Comparison of ENCODE assay signal across 9 cellular contexts in genomic region chr1:110674337-110675059, GRCh38. TPM values are rescaled to one million over a fixed set of nuclear protein-coding genes. Genes with fewer than 3 reads are reported as not detected.
A peak's percentile ranks its signal among the peaks of the same experiment; 100 is the strongest.
DNase-seq lines count a peak whose midpoint lies in the region; ATAC-seq and TF ChIP-seq lines count a peak whose summit lies in the region.
"Had no signal": no experiment of that assay in that cellular context is flagged by ENCODE, and none has a peak within 500 bp of the region (broad histone marks: within the 10 kb centered on the region; RNA-seq: fewer than 3 reads in every experiment).

TSS of gene KCNA3 (minus strand) at chr1:110674940. CDS start at chr1:110674809, 131 bp downstream.

- in situ Hi-C loops in GM13976 (cut with MboI; ENCODE audit: low sequenced_read_pairs, unreplicated experiment): no loop called here

- no peak within 1 kb of the TSS for H3K4me2 ChIP-seq in PC-3 (ENCODE audit: low read length)

- no peaks in the 10 kb centered on the region for H3K79me2 ChIP-seq in PC-3 (ENCODE audit: low read length)

- H3K27me3 Mint-ChIP-seq in activated CD4-positive, alpha-beta memory T cell treated with anti-CD3 and anti-CD28 coated beads for 36 hours: no peaks in the 10 kb centered on the region
- no peaks in the 10 kb centered on the region for H3K27me3 Mint-ChIP-seq in effector memory CD8-positive, alpha-beta T cell
- H3K27me3 Mint-ChIP-seq in nephron (ENCODE audit: low read depth): peaks cover 84% of the 10 kb centered on the region

- H3K4me1 Mint-ChIP-seq in activated CD4-positive, alpha-beta memory T cell treated with anti-CD3 and anti-CD28 coated beads for 36 hours (ENCODE audit: low read depth): peaks cover 29% of the 10 kb centered on the region
- H3K4me1 Mint-ChIP-seq in effector memory CD8-positive, alpha-beta T cell (ENCODE audit: low read depth in 2 of 2): peaks cover 29 to 49% of the 10 kb centered on the region in 2 donors
- H3K4me1 Mint-ChIP-seq in nephron: no peaks in the 10 kb centered on the region

- TF ChIP-seq CTCF in GM13976 (IDR thresholded peaks at IDR 0.05; ENCODE audit: borderline replicate concordance, control extremely low read depth, extremely low read depth, insufficient read depth, missing control alignments): no peak
- peak in 1 of 3 experiments; percentile 8 for TF ChIP-seq CTCF in nephron (IDR thresholded peaks at IDR 0.05; ENCODE audit: unreplicated experiment in 3 of 3)
- TF ChIP-seq CTCF in PC-3 (conservative IDR thresholded peaks at IDR 0.05; ENCODE audit: low read depth, low read length): no peak

- POLR2A ChIA-PET in activated CD4-positive, alpha-beta memory T cell treated with anti-CD3 and anti-CD28 coated beads for 36 hours (lab: Charles Lee): interaction anchor here (1.0 to 7.7 kb wide), 6 partner anchors 12 to 200 kb away, joined by 4 to 92 read pairs (median 18); partner anchors contain the start of gene CD53
- POLR2A ChIA-PET in PC-3 (lab: Charles Lee; ENCODE audit: unreplicated experiment): no interaction called here

- peaks cover 40% of the 10 kb centered on the region for H3K36me3 Mint-ChIP-seq in activated CD4-positive, alpha-beta memory T cell treated with anti-CD3 and anti-CD28 coated beads for 36 hours
- H3K36me3 Mint-ChIP-seq in effector memory CD8-positive, alpha-beta T cell (ENCODE audit: insufficient read depth): peaks cover 63% of the 10 kb centered on the region
- peaks cover 3% of the 10 kb centered on the region for H3K36me3 Mint-ChIP-seq in nephron (ENCODE audit: low read depth)

- H3K9me3 ChIP-seq in PC-3 (ENCODE audit: low read length): no peaks in the 10 kb centered on the region

- no peaks in the 10 kb centered on the region for H4K20me1 ChIP-seq in PC-3 (ENCODE audit: low read length)

- H3K4me3 ChIP-seq in PC-3 (ENCODE audit: low read length): no peak within 1 kb of the TSS

- ATAC-seq in effector memory CD8-positive, alpha-beta T cell (replicated peaks): peak; percentile 54
- peak; percentile 42 for ATAC-seq in stimulated activated naive CD8-positive, alpha-beta T cell treated with anti-CD3 and anti-CD28 coated beads, Interleukin-15, Interleukin-2, amounts not matched to agents 100 U/mL and 50 U/mL, for 24 hours
- ATAC-seq in HG02840 (IDR thresholded peaks at IDR 0.05; ENCODE audit: low FRiP score, unreplicated experiment): no peak
- no peak for ATAC-seq in PC-3
- ATAC-seq: Panc1 had no signal

- H3K9ac ChIP-seq in PC-3 (ENCODE audit: low read length): no peak within 1 kb of the TSS

- H2AFZ ChIP-seq in PC-3 (ENCODE audit: low read length): no peak within 1 kb of the TSS

- DNase-seq in GM13976 (ENCODE audit: low spot score) (peak; percentile 67), NCI-H1092 (lab: John Stamatoyannopoulos, UW) (peak; percentile 59), PC-3 (no peak)
- DNase-seq in activated CD4-positive, alpha-beta memory T cell treated with anti-CD3 and anti-CD28 coated beads for 36 hours: peak; percentile 72
- peak; percentile 74 to 79 (median 78) for DNase-seq in effector memory CD8-positive, alpha-beta T cell
- peak; percentile 69 for DNase-seq in stimulated activated naive CD8-positive, alpha-beta T cell treated with anti-CD3 and anti-CD28 coated beads, Interleukin-15, Interleukin-2, amounts not matched to agents 100 U/mL and 50 U/mL, for 24 hours

- H3K27ac ChIP-seq in PC-3 (ENCODE audit: low read length): no peak within 1 kb of the TSS

- H3K4me1 ChIP-seq in PC-3 (ENCODE audit: insufficient read depth, low read length): no peaks in the 10 kb centered on the region

- H3K36me3 ChIP-seq in PC-3 (ENCODE audit: low read depth, low read length): no peaks in the 10 kb centered on the region

- H3K4me3 Mint-ChIP-seq in activated CD4-positive, alpha-beta memory T cell treated with anti-CD3 and anti-CD28 coated beads for 36 hours: peak within 1 kb of the TSS; percentile 95
- H3K4me3 Mint-ChIP-seq in effector memory CD8-positive, alpha-beta T cell: peak within 1 kb of the TSS; percentile 70 to 100
- H3K4me3 Mint-ChIP-seq in nephron: peak within 1 kb of the TSS; percentile 76 to 85 (median 82)

- H3K9me3 Mint-ChIP-seq in activated CD4-positive, alpha-beta memory T cell treated with anti-CD3 and anti-CD28 coated beads for 36 hours: no peaks in the 10 kb centered on the region
- no peaks in the 10 kb centered on the region for H3K9me3 Mint-ChIP-seq in effector memory CD8-positive, alpha-beta T cell
- peaks cover 15% of the 10 kb centered on the region for H3K9me3 Mint-ChIP-seq in nephron

- no TSS peak for BruUV-seq in PC-3 (replicated peaks; lab: Mats Ljungman, UMichigan)

- no peaks in the 10 kb centered on the region for H3K9me2 ChIP-seq in PC-3 (replicated peaks; ENCODE audit: low read length)

- intact Hi-C loops in activated CD4-positive, alpha-beta memory T cell treated with anti-CD3 and anti-CD28 coated beads for 36 hours (cut with micrococcal nuclease): loop anchor here (5.0 kb wide), 2 partner anchors 288 to 337 kb away; partner anchors contain the start of genes LRIF1 and RBM15
- intact Hi-C loops in PC-3 (cut with micrococcal nuclease): no loop called here

- H3F3A ChIP-seq in PC-3 (ENCODE audit: low read length, unreplicated experiment): no peaks in the 10 kb centered on the region

- H3K27me3 ChIP-seq in PC-3 (ENCODE audit: low read length): peaks cover 23% of the 10 kb centered on the region

- H3K27ac Mint-ChIP-seq in activated CD4-positive, alpha-beta memory T cell treated with anti-CD3 and anti-CD28 coated beads for 36 hours: peak within 1 kb of the TSS; percentile 97
- H3K27ac Mint-ChIP-seq in effector memory CD8-positive, alpha-beta T cell: peak within 1 kb of the TSS; percentile 100
- H3K27ac Mint-ChIP-seq in nephron: no peak within 1 kb of the TSS

- CTCF ChIA-PET in activated CD4-positive, alpha-beta memory T cell treated with anti-CD3 and anti-CD28 coated beads for 36 hours (lab: Charles Lee): interaction anchor here (0.7 to 2.8 kb wide), 8 partner anchors 12 to 107 kb away, joined by 3 to 14 read pairs (median 6); no protein-coding TSS in a partner anchor
- CTCF ChIA-PET in PC-3 (lab: Charles Lee): no interaction called here

RNA-seq across cellular contexts. Expression of gene KCNA3, which starts in this region (rescaled TPM):
- 10 to 100 TPM; 25.2 to 25.6 TPM for total RNA-seq in activated CD4-positive, alpha-beta memory T cell treated with anti-CD3 and anti-CD28 coated beads for 36 hours
- not detected in 2 replicates for total RNA-seq in PC-3 (2014; rRNA removed)

Comparison
In these comparisons a context has a peak if more than half of its experiments do, and no peak if none do; other contexts are left out.
1. RNA of gene KCNA3 (total RNA-seq): 25.2 to 25.6 TPM in activated CD4-positive, alpha-beta memory T cell treated with anti-CD3 and anti-CD28 coated beads for 36 hours; not detected in PC-3; every median in the first group is over 10 times any median in the second.
2. H3K27ac Mint-ChIP-seq: peak in activated CD4-positive, alpha-beta memory T cell treated with anti-CD3 and anti-CD28 coated beads for 36 hours (single experiment) and effector memory CD8-positive, alpha-beta T cell (2 of 2); none in nephron (0 of 3).
3. ATAC-seq: peak in effector memory CD8-positive, alpha-beta T cell (single experiment) and stimulated activated naive CD8-positive, alpha-beta T cell treated with anti-CD3 and anti-CD28 coated beads, Interleukin-15, Interleukin-2, amounts not matched to agents 100 U/mL and 50 U/mL, for 24 hours (single experiment); none in HG02840 (single experiment) and PC-3 (single experiment).
4. Peak in every context shown above with its lines, with median percentiles within 50 percentile points of each other: H3K4me3 Mint-ChIP-seq.